ENCODE assay signal across 9 cellular contexts in the genomic region with DNA sequence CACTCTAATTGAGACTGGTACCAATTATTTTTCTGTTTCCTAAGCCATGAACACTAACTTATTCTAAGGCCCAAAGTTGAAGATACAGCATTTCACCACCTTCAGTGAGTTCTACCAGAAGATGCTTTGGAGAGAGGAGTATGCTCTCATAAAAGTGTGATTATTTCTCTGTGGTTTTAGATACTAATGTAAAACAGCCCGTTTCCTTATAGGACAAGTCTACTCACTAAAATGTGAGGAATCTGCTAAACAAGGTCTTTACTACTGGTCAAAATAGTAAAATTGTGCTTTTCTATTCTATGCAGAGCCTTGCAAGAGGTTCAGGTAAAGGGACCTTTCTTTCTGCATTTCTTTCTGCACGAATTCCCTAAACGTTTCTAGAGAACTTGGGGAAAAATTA. TPM values are rescaled to one million over a fixed set of nuclear protein-coding genes. Genes with fewer than 3 reads are reported as not detected.
DNase-seq lines count a peak whose midpoint lies in the region; ATAC-seq and TF ChIP-seq lines count a peak whose summit lies in the region.
"Had no signal": no experiment of that assay in that cellular context is flagged by ENCODE, and none has a peak within 500 bp of the region (broad histone marks: within the 10 kb centered on the region; RNA-seq: fewer than 3 reads in every experiment).

No MANE protein-coding gene starts in this region.

- intact Hi-C loops in ovary (cut with DNase I): loop anchor here in 2 of 4 donors (10.0 kb wide), 1 partner anchor 75 kb away; no protein-coding TSS in a partner anchor
- intact Hi-C loops in activated CD4-positive, alpha-beta T cell treated with anti-CD3 and anti-CD28 coated beads, Interleukin-2, amount 10 ng/mL, durations not matched to agents 24 days and 14 days (cut with micrococcal nuclease): no loop called here

- peaks cover 46% of the 10 kb centered on the region for H3K4me1 ChIP-seq in foreskin keratinocyte
- H3K4me1 ChIP-seq in ovary (ENCODE audit: insufficient read depth): peaks cover 5% of the 10 kb centered on the region

- no peaks in the 10 kb centered on the region for H3K9me3 Mint-ChIP-seq in naive thymus-derived CD8-positive, alpha-beta T cell
- H3K9me3 Mint-ChIP-seq in activated CD4-positive, alpha-beta T cell treated with anti-CD3 and anti-CD28 coated beads, Interleukin-2, amount 10 ng/mL, durations not matched to agents 24 days and 14 days: no peaks in the 10 kb centered on the region

- no peak for TF ChIP-seq EP300 in ovary (IDR thresholded peaks at IDR 0.05)

- H3K9ac ChIP-seq in SK-N-MC (ENCODE audit: insufficient read length): peak overlapping the region; percentile 4

- H3K4me1 Mint-ChIP-seq in naive thymus-derived CD8-positive, alpha-beta T cell: peaks cover 9 to 22% (median 20%) of the 10 kb centered on the region in 4 donors
- peaks cover 3% of the 10 kb centered on the region for H3K4me1 Mint-ChIP-seq in activated CD4-positive, alpha-beta T cell treated with anti-CD3 and anti-CD28 coated beads, Interleukin-2, amount 10 ng/mL, durations not matched to agents 24 days and 14 days

- no peak overlapping the region for H3K27ac Mint-ChIP-seq in naive thymus-derived CD8-positive, alpha-beta T cell
- H3K27ac Mint-ChIP-seq in activated CD4-positive, alpha-beta T cell treated with anti-CD3 and anti-CD28 coated beads, Interleukin-2, amount 10 ng/mL, durations not matched to agents 24 days and 14 days: no peak overlapping the region

- POLR2A ChIA-PET in naive thymus-derived CD8-positive, alpha-beta T cell (lab: Charles Lee): no interaction called here

- H3K27me3 ChIP-seq in foreskin keratinocyte (no peaks in the 10 kb centered on the region), ovary (no peaks in the 10 kb centered on the region)

- ATAC-seq in foreskin keratinocyte: no peak
- ATAC-seq in naive thymus-derived CD8-positive, alpha-beta T cell: no peak

- DNase-seq in EH (ENCODE audit: low read depth) (peak; percentile 52), SK-N-MC (ENCODE audit: low read depth, low spot score) (no peak), foreskin keratinocyte (no peak), ovary (no peak), anterior cingulate cortex (lab: John Stamatoyannopoulos, UW) (no peak), germinal center (ENCODE audit: low spot score) (no peak)
- no peak for DNase-seq in naive thymus-derived CD8-positive, alpha-beta T cell
- DNase-seq in activated CD4-positive, alpha-beta T cell treated with anti-CD3 and anti-CD28 coated beads, Interleukin-2, amount 10 ng/mL, durations not matched to agents 24 days and 14 days: no peak
- DNase-seq: upper lobe of left lung had no signal

- H3K27me3 Mint-ChIP-seq in naive thymus-derived CD8-positive, alpha-beta T cell: peaks cover 0 to 12% (median 6%) of the 10 kb centered on the region in 5 donors
- H3K27me3 Mint-ChIP-seq in activated CD4-positive, alpha-beta T cell treated with anti-CD3 and anti-CD28 coated beads, Interleukin-2, amount 10 ng/mL, durations not matched to agents 24 days and 14 days: peaks cover 58% of the 10 kb centered on the region

- no peaks in the 10 kb centered on the region for H3K36me3 Mint-ChIP-seq in naive thymus-derived CD8-positive, alpha-beta T cell
- no peaks in the 10 kb centered on the region for H3K36me3 Mint-ChIP-seq in activated CD4-positive, alpha-beta T cell treated with anti-CD3 and anti-CD28 coated beads, Interleukin-2, amount 10 ng/mL, durations not matched to agents 24 days and 14 days (ENCODE audit: low read depth)

- no peak for TF ChIP-seq CTCF in foreskin keratinocyte (conservative IDR thresholded peaks at IDR 0.05)
- TF ChIP-seq CTCF in ovary (IDR thresholded peaks at IDR 0.05): no peak

- H3K9me3 ChIP-seq in SK-N-MC (ENCODE audit: low read depth, low read length) (no peaks in the 10 kb centered on the region), ovary (no peaks in the 10 kb centered on the region)
- H3K9me3 ChIP-seq: upper lobe of left lung had no signal

- H3K4me3 ChIP-seq in SK-N-MC: peak overlapping the region; percentile 84
- H3K4me3 ChIP-seq in ovary: peak overlapping the region; percentile 8

- H3K27ac ChIP-seq in SK-N-MC (peak overlapping the region; percentile 20; the same call in 1 of the 2 replicates), foreskin keratinocyte (peak overlapping the region; percentile 26), ovary (no peak overlapping the region)
- H3K27ac ChIP-seq: upper lobe of left lung had no signal

- H3K4me3 Mint-ChIP-seq in naive thymus-derived CD8-positive, alpha-beta T cell: peak overlapping the region in 4 of 10 donors; percentile 5 to 87 (median 16)
- no peak overlapping the region for H3K4me3 Mint-ChIP-seq in activated CD4-positive, alpha-beta T cell treated with anti-CD3 and anti-CD28 coated beads, Interleukin-2, amount 10 ng/mL, durations not matched to agents 24 days and 14 days

- H3K36me3 ChIP-seq in SK-N-MC (ENCODE audit: insufficient read depth, low read length): no peaks in the 10 kb centered on the region
- no peaks in the 10 kb centered on the region for H3K36me3 ChIP-seq in ovary
- H3K36me3 ChIP-seq: upper lobe of left lung had no signal

- TF ChIP-seq POLR2A in ovary (IDR thresholded peaks at IDR 0.05): no peak

- 29 to 48% (median 39%) methylated on average over 3 of the region's 3 CpGs for WGBS in ovary, 3 donors

RNA-seq across cellular contexts. Expression of a gene that starts 2.4 kb away (rescaled TPM):
- total RNA-seq in foreskin keratinocyte (29.0 and 40.7 TPM in 2 replicates), ovary (10 to 100 TPM; 25.0 to 51.1 (median 33.4) TPM)
- polyA plus RNA-seq in foreskin keratinocyte (5.5 and 9.1 TPM in 2 replicates), ovary (10 to 100 TPM; 15.3 to 26.8 TPM)
- total RNA-seq in naive thymus-derived CD8-positive, alpha-beta T cell: 1 to 10 TPM; 1.1 to 1.3 TPM
- polyA plus RNA-seq in naive thymus-derived CD8-positive, alpha-beta T cell: under 1 TPM; 0.13 to 0.24 (median 0.13) TPM
- not detected in 2 replicates for total RNA-seq in activated CD4-positive, alpha-beta T cell treated with anti-CD3 and anti-CD28 coated beads, Interleukin-2, amount 10 ng/mL, durations not matched to agents 24 days and 14 days

RNA-seq across cellular contexts. Expression of a gene that starts 36.4 kb away (rescaled TPM):
- total RNA-seq in foreskin keratinocyte (42.6 and 46.6 TPM in 2 replicates), ovary (10 to 100 TPM; 28.4 to 39.0 (median 35.3) TPM)
- polyA plus RNA-seq in foreskin keratinocyte (8.1 and 10.7 TPM in 2 replicates), ovary (10 to 100 TPM in 1 of 2 donors, 1 to 10 TPM in 1; 7.0 to 10.5 TPM)
- total RNA-seq in naive thymus-derived CD8-positive, alpha-beta T cell: 10 to 100 TPM; 32.2 to 33.6 TPM
- 10 to 100 TPM; 10.9 to 13.6 (median 13.2) TPM for polyA plus RNA-seq in naive thymus-derived CD8-positive, alpha-beta T cell
- 35.9 and 36.4 TPM in 2 replicates for total RNA-seq in activated CD4-positive, alpha-beta T cell treated with anti-CD3 and anti-CD28 coated beads, Interleukin-2, amount 10 ng/mL, durations not matched to agents 24 days and 14 days

Comparison
In these comparisons a context has a peak if more than half of its experiments do, and no peak if none do; other contexts are left out.
1. H3K27ac ChIP-seq: peak in SK-N-MC (single experiment) and foreskin keratinocyte (single experiment); none in ovary (0 of 2).
2. RNA of a gene that starts 2.4 kb away (total RNA-seq): 29.0 to 40.7 TPM in foreskin keratinocyte and 25.0 to 51.1 TPM in ovary; 1.1 to 1.3 TPM in naive thymus-derived CD8-positive, alpha-beta T cell and not detected in activated CD4-positive, alpha-beta T cell treated with anti-CD3 and anti-CD28 coated beads, Interleukin-2, amount 10 ng/mL, durations not matched to agents 24 days and 14 days; every median in the first group is over 10 times any median in the second.